ENCODE assay signal across 1 cellular context in genomic region chr12:99619389-99620158, GRCh38.
TF ChIP-seq lines count a peak whose summit lies in the region.

No MANE protein-coding gene starts in this region.

TF ChIP-seq in K562, 482 proteins besides CTCF, POLR2A, EP300 and RAD21 (continued from another document):
- TF ChIP-seq, protein P1, sequence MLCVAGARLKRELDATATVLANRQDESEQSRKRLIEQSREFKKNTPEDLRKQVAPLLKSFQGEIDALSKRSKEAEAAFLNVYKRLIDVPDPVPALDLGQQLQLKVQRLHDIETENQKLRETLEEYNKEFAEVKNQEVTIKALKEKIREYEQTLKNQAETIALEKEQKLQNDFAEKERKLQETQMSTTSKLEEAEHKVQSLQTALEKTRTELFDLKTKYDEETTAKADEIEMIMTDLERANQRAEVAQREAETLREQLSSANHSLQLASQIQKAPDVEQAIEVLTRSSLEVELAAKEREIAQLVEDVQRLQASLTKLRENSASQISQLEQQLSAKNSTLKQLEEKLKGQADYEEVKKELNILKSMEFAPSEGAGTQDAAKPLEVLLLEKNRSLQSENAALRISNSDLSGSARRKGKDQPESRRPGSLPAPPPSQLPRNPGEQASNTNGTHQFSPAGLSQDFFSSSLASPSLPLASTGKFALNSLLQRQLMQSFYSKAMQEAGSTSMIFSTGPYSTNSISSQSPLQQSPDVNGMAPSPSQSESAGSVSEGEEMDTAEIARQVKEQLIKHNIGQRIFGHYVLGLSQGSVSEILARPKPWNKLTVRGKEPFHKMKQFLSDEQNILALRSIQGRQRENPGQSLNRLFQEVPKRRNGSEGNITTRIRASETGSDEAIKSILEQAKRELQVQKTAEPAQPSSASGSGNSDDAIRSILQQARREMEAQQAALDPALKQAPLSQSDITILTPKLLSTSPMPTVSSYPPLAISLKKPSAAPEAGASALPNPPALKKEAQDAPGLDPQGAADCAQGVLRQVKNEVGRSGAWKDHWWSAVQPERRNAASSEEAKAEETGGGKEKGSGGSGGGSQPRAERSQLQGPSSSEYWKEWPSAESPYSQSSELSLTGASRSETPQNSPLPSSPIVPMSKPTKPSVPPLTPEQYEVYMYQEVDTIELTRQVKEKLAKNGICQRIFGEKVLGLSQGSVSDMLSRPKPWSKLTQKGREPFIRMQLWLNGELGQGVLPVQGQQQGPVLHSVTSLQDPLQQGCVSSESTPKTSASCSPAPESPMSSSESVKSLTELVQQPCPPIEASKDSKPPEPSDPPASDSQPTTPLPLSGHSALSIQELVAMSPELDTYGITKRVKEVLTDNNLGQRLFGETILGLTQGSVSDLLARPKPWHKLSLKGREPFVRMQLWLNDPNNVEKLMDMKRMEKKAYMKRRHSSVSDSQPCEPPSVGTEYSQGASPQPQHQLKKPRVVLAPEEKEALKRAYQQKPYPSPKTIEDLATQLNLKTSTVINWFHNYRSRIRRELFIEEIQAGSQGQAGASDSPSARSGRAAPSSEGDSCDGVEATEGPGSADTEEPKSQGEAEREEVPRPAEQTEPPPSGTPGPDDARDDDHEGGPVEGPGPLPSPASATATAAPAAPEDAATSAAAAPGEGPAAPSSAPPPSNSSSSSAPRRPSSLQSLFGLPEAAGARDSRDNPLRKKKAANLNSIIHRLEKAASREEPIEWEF (CRISPR knock-in tag; IDR thresholded peaks at IDR 0.05), result no peak
- no peak for TF ChIP-seq JUND (IDR thresholded peaks at IDR 0.05; ENCODE audit: borderline replicate concordance, low read depth, low read length)
- no peak for TF ChIP-seq JUND (tag; IDR thresholded peaks at IDR 0.05; ENCODE audit: borderline replicate concordance, low read depth, low read length)
- no peak for TF ChIP-seq FOXK2 (conservative IDR thresholded peaks at IDR 0.05 in 1 of 2, IDR thresholded peaks at IDR 0.05 in 1 of 2; ENCODE audit: low read depth in 2 of 2)
- no peak for TF ChIP-seq SUPT5H (IDR thresholded peaks at IDR 0.05)
- no peak for TF ChIP-seq RFX1 (IDR thresholded peaks at IDR 0.05)
- no peak for TF ChIP-seq RFX7 (CRISPR knock-in tag; IDR thresholded peaks at IDR 0.05)
- no peak for TF ChIP-seq TAL1 (IDR thresholded peaks at IDR 0.05)
- TF ChIP-seq, protein P2, sequence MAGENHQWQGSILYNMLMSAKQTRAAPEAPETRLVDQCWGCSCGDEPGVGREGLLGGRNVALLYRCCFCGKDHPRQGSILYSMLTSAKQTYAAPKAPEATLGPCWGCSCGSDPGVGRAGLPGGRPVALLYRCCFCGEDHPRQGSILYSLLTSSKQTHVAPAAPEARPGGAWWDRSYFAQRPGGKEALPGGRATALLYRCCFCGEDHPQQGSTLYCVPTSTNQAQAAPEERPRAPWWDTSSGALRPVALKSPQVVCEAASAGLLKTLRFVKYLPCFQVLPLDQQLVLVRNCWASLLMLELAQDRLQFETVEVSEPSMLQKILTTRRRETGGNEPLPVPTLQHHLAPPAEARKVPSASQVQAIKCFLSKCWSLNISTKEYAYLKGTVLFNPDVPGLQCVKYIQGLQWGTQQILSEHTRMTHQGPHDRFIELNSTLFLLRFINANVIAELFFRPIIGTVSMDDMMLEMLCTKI (IDR thresholded peaks at IDR 0.05; ENCODE audit: partially characterized antibody), result no peak
- TF ChIP-seq ZBTB49 (CRISPR knock-in tag; IDR thresholded peaks at IDR 0.05; ENCODE audit: borderline replicate concordance), result no peak
- no peak for TF ChIP-seq ZFX (CRISPR knock-in tag; IDR thresholded peaks at IDR 0.05)
- no peak for TF ChIP-seq NCOA1 (IDR thresholded peaks at IDR 0.05; ENCODE audit: low read depth)
- TF ChIP-seq NFE2L1 (tag; IDR thresholded peaks at IDR 0.05; ENCODE audit: borderline replicate concordance, low read depth), result no peak
- no peak for TF ChIP-seq SRSF9 (IDR thresholded peaks at IDR 0.05; ENCODE audit: borderline replicate concordance, low read depth, low read length)
